ENCODE assay signal across 21 cellular contexts in genomic region chr21:46660505-46660904, GRCh38. TPM values are rescaled to one million over a fixed set of nuclear protein-coding genes. Genes with fewer than 3 reads are reported as not detected.
DNase-seq lines count a peak whose midpoint lies in the region; ATAC-seq lines count a peak whose summit lies in the region.
"Had no signal": no experiment of that assay in that cellular context is flagged by ENCODE, and none has a peak within 500 bp of the region (broad histone marks: within the 10 kb centered on the region; RNA-seq: fewer than 3 reads in every experiment).

No MANE protein-coding gene starts in this region.

- H3K4me1 Mint-ChIP-seq in activated CD4-positive, alpha-beta T cell treated with anti-CD3 and anti-CD28 coated beads, Interleukin-2, amount 10 ng/mL, durations not matched to agents 7 days and 5 days, result peaks cover 17% of the 10 kb centered on the region
- peaks cover 26 to 40% (median 38%) of the 10 kb centered on the region in 3 donors for H3K4me1 Mint-ChIP-seq in T-cell
- peaks cover 13 to 18% of the 10 kb centered on the region in 2 donors for H3K4me1 Mint-ChIP-seq in effector memory CD8-positive, alpha-beta T cell (ENCODE audit: low read depth in 2 of 2)
- peaks cover 22% of the 10 kb centered on the region for H3K4me1 Mint-ChIP-seq in stimulated activated effector memory CD8-positive, alpha-beta T cell treated with anti-CD3 and anti-CD28 coated beads, Interleukin-12 subunit alpha, Interleukin-12 subunit beta, amount 100 ng/mL, for 72 hours
- H3K4me1 Mint-ChIP-seq: IgD-negative memory B cell had no signal

- POLR2A ChIA-PET in activated CD4-positive, alpha-beta T cell treated with anti-CD3 and anti-CD28 coated beads, Interleukin-2, amount 10 ng/mL, durations not matched to agents 7 days and 5 days (lab: Charles Lee), result no interaction called here
- POLR2A ChIA-PET in T-cell (lab: Charles Lee), result no interaction called here

- H3K4me3 Mint-ChIP-seq in activated CD4-positive, alpha-beta T cell treated with anti-CD3 and anti-CD28 coated beads, Interleukin-2, amount 10 ng/mL, durations not matched to agents 7 days and 5 days, result no peak overlapping the region
- H3K4me3 Mint-ChIP-seq in T-cell, result no peak overlapping the region
- H3K4me3 Mint-ChIP-seq in effector memory CD8-positive, alpha-beta T cell, result peak overlapping the region in 1 of 2 donors; percentile 10
- H3K4me3 Mint-ChIP-seq in stimulated activated effector memory CD8-positive, alpha-beta T cell treated with anti-CD3 and anti-CD28 coated beads, Interleukin-12 subunit alpha, Interleukin-12 subunit beta, amount 100 ng/mL, for 72 hours, result no peak overlapping the region
- H3K4me3 Mint-ChIP-seq: IgD-negative memory B cell, type B pancreatic cell had no signal

- peaks cover 6% of the 10 kb centered on the region for H3K9me3 Mint-ChIP-seq in activated CD4-positive, alpha-beta T cell treated with anti-CD3 and anti-CD28 coated beads, Interleukin-2, amount 10 ng/mL, durations not matched to agents 7 days and 5 days
- H3K9me3 Mint-ChIP-seq in T-cell, result peaks cover 3 to 5% (median 3%) of the 10 kb centered on the region in 3 donors
- H3K9me3 Mint-ChIP-seq in effector memory CD8-positive, alpha-beta T cell, result peaks cover 1 to 10% of the 10 kb centered on the region in 2 donors
- peaks cover 2% of the 10 kb centered on the region for H3K9me3 Mint-ChIP-seq in stimulated activated effector memory CD8-positive, alpha-beta T cell treated with anti-CD3 and anti-CD28 coated beads, Interleukin-12 subunit alpha, Interleukin-12 subunit beta, amount 100 ng/mL, for 72 hours

- peaks cover 47% of the 10 kb centered on the region for H3K36me3 Mint-ChIP-seq in activated CD4-positive, alpha-beta T cell treated with anti-CD3 and anti-CD28 coated beads, Interleukin-2, amount 10 ng/mL, durations not matched to agents 7 days and 5 days (ENCODE audit: low read depth)
- H3K36me3 Mint-ChIP-seq in T-cell, result peaks cover 64% of the 10 kb centered on the region
- peaks cover 33% of the 10 kb centered on the region for H3K36me3 Mint-ChIP-seq in effector memory CD8-positive, alpha-beta T cell (ENCODE audit: insufficient read depth)
- H3K36me3 Mint-ChIP-seq in stimulated activated effector memory CD8-positive, alpha-beta T cell treated with anti-CD3 and anti-CD28 coated beads, Interleukin-12 subunit alpha, Interleukin-12 subunit beta, amount 100 ng/mL, for 72 hours, result peaks cover 49% of the 10 kb centered on the region

- ATAC-seq in T-cell (replicated peaks in 1 of 4) (peak in 3 of 4 experiments; percentile 19 to 49 (median 48)), HG03439 (IDR thresholded peaks at IDR 0.05; ENCODE audit: unreplicated experiment) (no peak)
- peak; percentile 40 for ATAC-seq in effector memory CD8-positive, alpha-beta T cell (replicated peaks)
- ATAC-seq in stimulated activated effector memory CD8-positive, alpha-beta T cell treated with anti-CD3 and anti-CD28 coated beads, Interleukin-12 subunit alpha, Interleukin-12 subunit beta, amount 100 ng/mL, for 72 hours, result peak; percentile 82
- ATAC-seq: A549 had no signal

- peak overlapping the region; percentile 19 for H3K27ac Mint-ChIP-seq in activated CD4-positive, alpha-beta T cell treated with anti-CD3 and anti-CD28 coated beads, Interleukin-2, amount 10 ng/mL, durations not matched to agents 7 days and 5 days
- peak overlapping the region in 1 of 2 donors; percentile 68 for H3K27ac Mint-ChIP-seq in T-cell
- no peak overlapping the region for H3K27ac Mint-ChIP-seq in effector memory CD8-positive, alpha-beta T cell
- H3K27ac Mint-ChIP-seq in stimulated activated effector memory CD8-positive, alpha-beta T cell treated with anti-CD3 and anti-CD28 coated beads, Interleukin-12 subunit alpha, Interleukin-12 subunit beta, amount 100 ng/mL, for 72 hours, result no peak overlapping the region
- H3K27ac Mint-ChIP-seq: type B pancreatic cell had no signal

- CTCF ChIA-PET in activated CD4-positive, alpha-beta T cell treated with anti-CD3 and anti-CD28 coated beads, Interleukin-2, amount 10 ng/mL, durations not matched to agents 7 days and 5 days (lab: Charles Lee), result no interaction called here
- CTCF ChIA-PET in T-cell (lab: Charles Lee), result no interaction called here

- no peaks in the 10 kb centered on the region for H3K27me3 Mint-ChIP-seq in activated CD4-positive, alpha-beta T cell treated with anti-CD3 and anti-CD28 coated beads, Interleukin-2, amount 10 ng/mL, durations not matched to agents 7 days and 5 days
- no peaks in the 10 kb centered on the region for H3K27me3 Mint-ChIP-seq in T-cell
- no peaks in the 10 kb centered on the region for H3K27me3 Mint-ChIP-seq in effector memory CD8-positive, alpha-beta T cell
- H3K27me3 Mint-ChIP-seq: IgD-negative memory B cell, type B pancreatic cell had no signal

- no peak for DNase-seq in activated CD4-positive, alpha-beta T cell treated with anti-CD3 and anti-CD28 coated beads, Interleukin-2, amount 10 ng/mL, durations not matched to agents 7 days and 5 days
- no peak for DNase-seq in activated CD4-positive, alpha-beta T cell treated with anti-CD3 and anti-CD28 coated beads, Interleukin-2, amount 50 U/mL, for 4 hours
- DNase-seq in T-cell (peak in 1 of 34 experiments; percentile 26), NCI-H446 (lab: John Stamatoyannopoulos, UW) (no peak)
- DNase-seq in effector memory CD8-positive, alpha-beta T cell, result no peak
- DNase-seq in stimulated activated effector memory CD8-positive, alpha-beta T cell treated with anti-CD3 and anti-CD28 coated beads, Interleukin-12 subunit alpha, Interleukin-12 subunit beta, amount 100 ng/mL, for 72 hours (ENCODE audit: low spot score in 2 of 2), result no peak
- no peak for DNase-seq in effector CD4-positive, alpha-beta T cell
- DNase-seq: Caco-2; DND-41; NCI-H1417 treated with DMSO at 0.1 percent for 48 hours; NCI-H2081 treated with DMSO at 0.1 percent for 48 hours; NCI-H345; right lobe of liver; stimulated activated CD4-positive, alpha-beta T cell treated with anti-CD3 and anti-CD28 coated beads, Interleukin-12 subunit alpha, Interleukin-12 subunit beta, amount 100 ng/mL, for 4 hours; stimulated activated CD4-positive, alpha-beta T cell treated with anti-CD3 and anti-CD28 coated beads, Interleukin-4, amount 100 ng/mL, for 4 hours had no signal

RNA-seq across cellular contexts. Expression of gene PRMT2, which starts 25.0 kb away (rescaled TPM):
- 100 to 1,000 TPM; 116 to 137 TPM for total RNA-seq in activated CD4-positive, alpha-beta T cell treated with anti-CD3 and anti-CD28 coated beads, Interleukin-2, amount 10 ng/mL, durations not matched to agents 7 days and 5 days
- 100 to 1,000 TPM; 145 to 258 (median 205) TPM for total RNA-seq in T-cell

RNA-seq across cellular contexts. Expression of gene S100B, which starts 55.6 kb away (rescaled TPM):
- total RNA-seq in activated CD4-positive, alpha-beta T cell treated with anti-CD3 and anti-CD28 coated beads, Interleukin-2, amount 10 ng/mL, durations not matched to agents 7 days and 5 days, result under 1 TPM; 0.25 to 0.32 TPM
- 10 to 100 TPM in 2 of 5 donors, 1 to 10 TPM in 2, under 1 TPM in 1; 0.49 to 11.4 (median 8.9) TPM for total RNA-seq in T-cell
- total RNA-seq: Caco-2, fibroblast of villous mesenchyme, H4 had no signal
